3 cellular contexts compared by ENCODE assay signal in the genomic region with DNA sequence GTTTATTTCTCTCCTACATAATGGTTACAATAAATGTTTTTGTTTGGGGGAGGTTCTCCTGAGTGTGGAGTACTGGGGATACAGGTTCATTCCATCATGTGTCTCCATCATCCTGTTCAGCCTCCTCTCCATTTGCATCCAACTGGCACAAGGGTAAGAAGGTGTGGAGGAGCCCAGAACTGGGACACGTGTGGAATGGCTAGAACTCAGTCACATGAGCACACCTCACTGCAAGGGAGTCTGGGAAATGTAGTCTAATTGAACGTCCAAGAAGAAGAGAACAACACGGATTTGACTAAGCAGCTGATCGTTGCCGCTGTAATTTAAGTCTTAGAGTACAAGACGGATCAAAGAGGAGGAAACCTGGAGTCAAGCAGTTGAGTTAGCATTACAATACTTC.
TF ChIP-seq lines count a peak whose summit lies in the region.

No MANE protein-coding gene starts in this region.

TF ChIP-seq in GM23338, 12 proteins besides CTCF, POLR2A, EP300 and RAD21:
- TF ChIP-seq ZNF114 (CRISPR knock-in tag; IDR thresholded peaks at IDR 0.05) (no peak), POLR2AphosphoS5 (IDR thresholded peaks at IDR 0.05; ENCODE audit: low read depth) (no peak), ETS1 (IDR thresholded peaks at IDR 0.05) (peak; percentile 49; the same call in 1 of the 2 replicates), JUNB (IDR thresholded peaks at IDR 0.05; ENCODE audit: unreplicated experiment) (no peak)

TF ChIP-seq in Ishikawa, 13 proteins besides CTCF, POLR2A, EP300 and RAD21:
- no peak for TF ChIP-seq YY1 (IDR thresholded peaks at IDR 0.05; ENCODE audit: low read depth)
- TF ChIP-seq, protein P1, sequence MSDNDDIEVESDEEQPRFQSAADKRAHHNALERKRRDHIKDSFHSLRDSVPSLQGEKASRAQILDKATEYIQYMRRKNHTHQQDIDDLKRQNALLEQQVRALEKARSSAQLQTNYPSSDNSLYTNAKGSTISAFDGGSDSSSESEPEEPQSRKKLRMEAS (IDR thresholded peaks at IDR 0.05): no peak
- TF ChIP-seq, protein P2, sequence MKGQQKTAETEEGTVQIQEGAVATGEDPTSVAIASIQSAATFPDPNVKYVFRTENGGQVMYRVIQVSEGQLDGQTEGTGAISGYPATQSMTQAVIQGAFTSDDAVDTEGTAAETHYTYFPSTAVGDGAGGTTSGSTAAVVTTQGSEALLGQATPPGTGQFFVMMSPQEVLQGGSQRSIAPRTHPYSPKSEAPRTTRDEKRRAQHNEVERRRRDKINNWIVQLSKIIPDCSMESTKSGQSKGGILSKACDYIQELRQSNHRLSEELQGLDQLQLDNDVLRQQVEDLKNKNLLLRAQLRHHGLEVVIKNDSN (IDR thresholded peaks at IDR 0.05): peak; percentile 82
- TF ChIP-seq FOXM1 (IDR thresholded peaks at IDR 0.05; ENCODE audit: borderline replicate concordance, low read depth): no peak
- TF ChIP-seq TCF12 (IDR thresholded peaks at IDR 0.05; ENCODE audit: low read depth): no peak
- no peak for TF ChIP-seq CEBPB (IDR thresholded peaks at IDR 0.05)
- TF ChIP-seq, protein P3, sequence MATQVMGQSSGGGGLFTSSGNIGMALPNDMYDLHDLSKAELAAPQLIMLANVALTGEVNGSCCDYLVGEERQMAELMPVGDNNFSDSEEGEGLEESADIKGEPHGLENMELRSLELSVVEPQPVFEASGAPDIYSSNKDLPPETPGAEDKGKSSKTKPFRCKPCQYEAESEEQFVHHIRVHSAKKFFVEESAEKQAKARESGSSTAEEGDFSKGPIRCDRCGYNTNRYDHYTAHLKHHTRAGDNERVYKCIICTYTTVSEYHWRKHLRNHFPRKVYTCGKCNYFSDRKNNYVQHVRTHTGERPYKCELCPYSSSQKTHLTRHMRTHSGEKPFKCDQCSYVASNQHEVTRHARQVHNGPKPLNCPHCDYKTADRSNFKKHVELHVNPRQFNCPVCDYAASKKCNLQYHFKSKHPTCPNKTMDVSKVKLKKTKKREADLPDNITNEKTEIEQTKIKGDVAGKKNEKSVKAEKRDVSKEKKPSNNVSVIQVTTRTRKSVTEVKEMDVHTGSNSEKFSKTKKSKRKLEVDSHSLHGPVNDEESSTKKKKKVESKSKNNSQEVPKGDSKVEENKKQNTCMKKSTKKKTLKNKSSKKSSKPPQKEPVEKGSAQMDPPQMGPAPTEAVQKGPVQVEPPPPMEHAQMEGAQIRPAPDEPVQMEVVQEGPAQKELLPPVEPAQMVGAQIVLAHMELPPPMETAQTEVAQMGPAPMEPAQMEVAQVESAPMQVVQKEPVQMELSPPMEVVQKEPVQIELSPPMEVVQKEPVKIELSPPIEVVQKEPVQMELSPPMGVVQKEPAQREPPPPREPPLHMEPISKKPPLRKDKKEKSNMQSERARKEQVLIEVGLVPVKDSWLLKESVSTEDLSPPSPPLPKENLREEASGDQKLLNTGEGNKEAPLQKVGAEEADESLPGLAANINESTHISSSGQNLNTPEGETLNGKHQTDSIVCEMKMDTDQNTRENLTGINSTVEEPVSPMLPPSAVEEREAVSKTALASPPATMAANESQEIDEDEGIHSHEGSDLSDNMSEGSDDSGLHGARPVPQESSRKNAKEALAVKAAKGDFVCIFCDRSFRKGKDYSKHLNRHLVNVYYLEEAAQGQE (IDR thresholded peaks at IDR 0.05; ENCODE audit: low read depth): no peak

TF ChIP-seq in K562, 482 proteins besides CTCF, POLR2A, EP300 and RAD21:
- TF ChIP-seq, protein P4, sequence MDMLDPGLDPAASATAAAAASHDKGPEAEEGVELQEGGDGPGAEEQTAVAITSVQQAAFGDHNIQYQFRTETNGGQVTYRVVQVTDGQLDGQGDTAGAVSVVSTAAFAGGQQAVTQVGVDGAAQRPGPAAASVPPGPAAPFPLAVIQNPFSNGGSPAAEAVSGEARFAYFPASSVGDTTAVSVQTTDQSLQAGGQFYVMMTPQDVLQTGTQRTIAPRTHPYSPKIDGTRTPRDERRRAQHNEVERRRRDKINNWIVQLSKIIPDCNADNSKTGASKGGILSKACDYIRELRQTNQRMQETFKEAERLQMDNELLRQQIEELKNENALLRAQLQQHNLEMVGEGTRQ (CRISPR knock-in tag; IDR thresholded peaks at IDR 0.05): peak; percentile 74
- TF ChIP-seq PHF21A (IDR thresholded peaks at IDR 0.05; ENCODE audit: borderline replicate concordance, low read depth) (no peak), RAD51 (IDR thresholded peaks at IDR 0.05; ENCODE audit: borderline replicate concordance, low read depth) (peak; percentile 28; the same call in 1 of the 2 replicates), HCFC1 (IDR thresholded peaks at IDR 0.05; ENCODE audit: low read depth, low read length) (peak; percentile 67)
